8 cellular contexts compared by ENCODE assay signal in genomic region chrX:77899081-77899828, GRCh38. TPM values are rescaled to one million over a fixed set of nuclear protein-coding genes. Genes with fewer than 3 reads are reported as not detected.
A peak's percentile ranks its signal among the peaks of the same experiment; 100 is the strongest.
DNase-seq lines count a peak whose midpoint lies in the region; ATAC-seq and TF ChIP-seq lines count a peak whose summit lies in the region.

Gene COX7B, plus strand, starts transcription at chrX:77899468. Its CDS starts 86 bp downstream, at chrX:77899554.

- peaks cover 12 to 17% (median 12%) of the 10 kb centered on the region in 3 donors for H3K4me1 Mint-ChIP-seq in IgD-negative memory B cell

- intact Hi-C loops in mucosa of descending colon (cut with DNase I, micrococcal nuclease): no loop called here

- no peaks in the 10 kb centered on the region for H3K27me3 Mint-ChIP-seq in IgD-negative memory B cell

- no peak for TF ChIP-seq CTCF in mucosa of descending colon (IDR thresholded peaks at IDR 0.05)

- H3K36me3 Mint-ChIP-seq in IgD-negative memory B cell: peaks cover 5% of the 10 kb centered on the region

- H3K9me3 Mint-ChIP-seq in IgD-negative memory B cell: peaks cover 0 to 2% (median 0%) of the 10 kb centered on the region in 3 donors

- H3K36me3 ChIP-seq in mucosa of descending colon (ENCODE audit: low read depth): peaks cover 4% of the 10 kb centered on the region

- peaks cover 4% of the 10 kb centered on the region for H3K4me1 ChIP-seq in mucosa of descending colon (ENCODE audit: low read depth)

- peak; percentile 93 for TF ChIP-seq POLR2A in erythroblast (IDR thresholded peaks at IDR 0.05; ENCODE audit: low read length)

- peak within 1 kb of the TSS; percentile 84 to 95 (median 91) for H3K27ac Mint-ChIP-seq in IgD-negative memory B cell

- peak within 1 kb of the TSS; percentile 46 for H3K4me3 ChIP-seq in mucosa of descending colon

- ATAC-seq in GM21576 (IDR thresholded peaks at IDR 0.05; ENCODE audit: unreplicated experiment): peak; percentile 53
- ATAC-seq in mucosa of descending colon: peak; percentile 78

- H3K9me3 ChIP-seq in mucosa of descending colon: no peaks in the 10 kb centered on the region

- DNase-seq in DMS79 (lab: John Stamatoyannopoulos, UW) (peak; percentile 89), OCI-M1 (lab: John Stamatoyannopoulos, UW) (peak; percentile 97), activated T-cell treated with anti-CD3 and anti-CD28 coated beads for 48 hours (ENCODE audit: low read depth) (peak; percentile 29), erythroblast (lab: John Stamatoyannopoulos, UW) (peak; percentile 94 to 96), mucosa of descending colon (peak in 2 of 3 donors; percentile 32 to 83)
- peak; percentile 11 to 89 (median 73) for DNase-seq in stimulated activated naive CD4-positive, alpha-beta T cell (lab: John Stamatoyannopoulos, UW)

- peak within 1 kb of the TSS; percentile 84 to 95 (median 94) for H3K4me3 Mint-ChIP-seq in IgD-negative memory B cell

RNA-seq across cellular contexts. Expression of gene COX7B, which starts in this region (rescaled TPM):
- 326 TPM for polyA plus RNA-seq in IgD-negative memory B cell
- total RNA-seq in mucosa of descending colon: 100 to 1,000 TPM; 340 to 480 (median 472) TPM

Comparison
In these comparisons a context has a peak if more than half of its experiments do, and no peak if none do; other contexts are left out.
1. Peak in every context shown above with its lines: DNase-seq, ATAC-seq and H3K4me3 ChIP-seq.
2. DNase-seq: peak in every context shown above with its lines; median percentile 97 in OCI-M1; 95 in erythroblast; 89 in DMS79; 73 in stimulated activated naive CD4-positive, alpha-beta T cell; 58 in mucosa of descending colon; 29 in activated T-cell treated with anti-CD3 and anti-CD28 coated beads for 48 hours.